ENCODE assay signal across 1 cellular context in the genomic region with DNA sequence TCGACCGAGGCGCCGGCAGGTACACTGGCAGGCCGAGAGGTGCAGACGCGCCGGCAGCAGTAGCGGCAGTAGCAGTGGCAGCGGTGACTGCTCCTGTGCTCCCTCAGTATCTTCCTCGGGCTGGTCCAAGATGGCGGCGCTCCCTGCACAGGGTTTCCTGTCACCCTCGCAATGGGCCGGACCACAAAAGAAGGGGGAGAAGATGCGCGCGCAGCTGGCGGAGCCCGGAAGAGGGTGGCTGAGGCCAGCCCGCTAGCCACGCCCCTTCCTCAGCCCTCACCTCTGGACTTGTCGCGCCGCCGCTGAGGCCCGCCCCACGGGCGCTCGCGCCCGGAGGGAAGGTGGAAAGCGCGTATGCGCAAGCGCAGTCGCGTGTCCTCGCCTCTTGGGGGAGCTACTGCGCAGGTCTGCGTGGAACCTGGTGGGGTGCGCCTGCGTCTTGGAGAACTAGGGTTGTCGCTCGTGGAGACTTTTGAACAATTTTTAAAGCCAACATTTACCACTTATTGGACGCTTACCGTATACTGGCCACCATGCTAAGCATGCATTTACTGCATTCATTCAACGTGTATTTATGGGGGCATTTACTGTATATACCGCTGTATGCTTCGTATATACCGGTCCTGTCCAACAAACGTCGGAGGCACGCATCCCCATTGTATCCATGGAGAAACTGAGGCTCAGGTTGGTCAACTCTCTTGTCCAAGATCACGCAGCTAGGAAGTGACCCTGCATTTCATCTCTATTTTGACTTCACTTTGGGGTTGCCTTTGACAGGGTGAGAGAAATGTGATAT.
TF ChIP-seq lines count a peak whose summit lies in the region.

Gene RAB14, minus strand, starts transcription at position 132 of the 796 bp plus-strand sequence. CDS start 8,457 bp downstream, outside the sequence.

TF ChIP-seq in K562, 482 proteins besides CTCF, POLR2A, EP300 and RAD21 (continued from another document and continues in another):
- TF ChIP-seq E2F4 (CRISPR knock-in tag; IDR thresholded peaks at IDR 0.05; ENCODE audit: low read depth), result no peak
- TF ChIP-seq KLF1 (tag; IDR thresholded peaks at IDR 0.05), result no peak
- TF ChIP-seq SOX6 (IDR thresholded peaks at IDR 0.05), result 0 out of 2 replicates have a peak, but pooled peaks have one; percentile 17
- no peak for TF ChIP-seq ZNF124 (CRISPR knock-in tag; IDR thresholded peaks at IDR 0.05)
- no peak for TF ChIP-seq GTF2E2 (tag; IDR thresholded peaks at IDR 0.05)
- peak; percentile 93 for TF ChIP-seq BCOR (IDR thresholded peaks at IDR 0.05)
- peak; percentile 73 for TF ChIP-seq CHD4 (IDR thresholded peaks at IDR 0.05; ENCODE audit: insufficient read depth, insufficient replicate concordance, low read depth, low read length, poor library complexity, severe bottlenecking)
- no peak for TF ChIP-seq ZNF449 (CRISPR knock-in tag; IDR thresholded peaks at IDR 0.05)
- no peak; the same call in 1 of the 2 replicates for TF ChIP-seq ESRRA (IDR thresholded peaks at IDR 0.05; ENCODE audit: borderline replicate concordance, low read depth)
- TF ChIP-seq ZFX (CRISPR knock-in tag; IDR thresholded peaks at IDR 0.05), result peak; percentile 27; the same call in 1 of the 2 replicates
- no peak for TF ChIP-seq ZFP91 (CRISPR knock-in tag; IDR thresholded peaks at IDR 0.05)
- peak; percentile 100 for TF ChIP-seq GATAD2A (IDR thresholded peaks at IDR 0.05)
- no peak for TF ChIP-seq RBM17 (IDR thresholded peaks at IDR 0.05; ENCODE audit: borderline replicate concordance, low read depth, low read length)
- TF ChIP-seq ZNF197 (CRISPR knock-in tag; IDR thresholded peaks at IDR 0.05; ENCODE audit: low read depth), result no peak
- no peak for TF ChIP-seq HINFP (tag; conservative IDR thresholded peaks at IDR 0.05; ENCODE audit: low read depth)
- no peak for TF ChIP-seq HMG20A (CRISPR knock-in tag; conservative IDR thresholded peaks at IDR 0.05)
- TF ChIP-seq ZNF589 (CRISPR knock-in tag; IDR thresholded peaks at IDR 0.05; ENCODE audit: low read depth), result no peak
- no peak for TF ChIP-seq HNRNPH1 (optimal IDR thresholded peaks at IDR 0.05; ENCODE audit: low read depth, low read length)
- no peak for TF ChIP-seq E4F1 (CRISPR knock-in tag; IDR thresholded peaks at IDR 0.05; ENCODE audit: borderline replicate concordance)
- no peak for TF ChIP-seq TAF9B (IDR thresholded peaks at IDR 0.05; ENCODE audit: partially characterized antibody)
- no peak for TF ChIP-seq ZNF644 (tag; IDR thresholded peaks at IDR 0.05; ENCODE audit: low read depth)
- TF ChIP-seq ZNF140 (CRISPR knock-in tag; IDR thresholded peaks at IDR 0.05), result no peak
- no peak for TF ChIP-seq MLLT1 (IDR thresholded peaks at IDR 0.05)
- no peak; the same call in 1 of the 2 replicates for TF ChIP-seq ELF4 (CRISPR knock-in tag; IDR thresholded peaks at IDR 0.05)
- no peak for TF ChIP-seq BCL6 (CRISPR knock-in tag; IDR thresholded peaks at IDR 0.05)
- TF ChIP-seq KDM5B (IDR thresholded peaks at IDR 0.05; ENCODE audit: insufficient replicate concordance, low read depth, low read length), result peak; percentile 68
- TF ChIP-seq SRSF1 (IDR thresholded peaks at IDR 0.05; ENCODE audit: low read depth, low read length), result no peak
- no peak for TF ChIP-seq MAFF (IDR thresholded peaks at IDR 0.05; ENCODE audit: low read length)
- TF ChIP-seq THRA (IDR thresholded peaks at IDR 0.05), result no peak
- TF ChIP-seq, protein P1, sequence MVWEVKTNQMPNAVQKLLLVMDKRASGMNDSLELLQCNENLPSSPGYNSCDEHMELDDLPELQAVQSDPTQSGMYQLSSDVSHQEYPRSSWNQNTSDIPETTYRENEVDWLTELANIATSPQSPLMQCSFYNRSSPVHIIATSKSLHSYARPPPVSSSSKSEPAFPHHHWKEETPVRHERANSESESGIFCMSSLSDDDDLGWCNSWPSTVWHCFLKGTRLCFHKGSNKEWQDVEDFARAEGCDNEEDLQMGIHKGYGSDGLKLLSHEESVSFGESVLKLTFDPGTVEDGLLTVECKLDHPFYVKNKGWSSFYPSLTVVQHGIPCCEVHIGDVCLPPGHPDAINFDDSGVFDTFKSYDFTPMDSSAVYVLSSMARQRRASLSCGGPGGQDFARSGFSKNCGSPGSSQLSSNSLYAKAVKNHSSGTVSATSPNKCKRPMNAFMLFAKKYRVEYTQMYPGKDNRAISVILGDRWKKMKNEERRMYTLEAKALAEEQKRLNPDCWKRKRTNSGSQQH (CRISPR knock-in tag; IDR thresholded peaks at IDR 0.05), result 0 out of 2 replicates have a peak, but pooled peaks have one; percentile 53
- no peak for TF ChIP-seq ZNF134 (CRISPR knock-in tag; conservative IDR thresholded peaks at IDR 0.05)
- TF ChIP-seq GTF2A2 (tag; IDR thresholded peaks at IDR 0.05), result no peak
- TF ChIP-seq, protein P2, sequence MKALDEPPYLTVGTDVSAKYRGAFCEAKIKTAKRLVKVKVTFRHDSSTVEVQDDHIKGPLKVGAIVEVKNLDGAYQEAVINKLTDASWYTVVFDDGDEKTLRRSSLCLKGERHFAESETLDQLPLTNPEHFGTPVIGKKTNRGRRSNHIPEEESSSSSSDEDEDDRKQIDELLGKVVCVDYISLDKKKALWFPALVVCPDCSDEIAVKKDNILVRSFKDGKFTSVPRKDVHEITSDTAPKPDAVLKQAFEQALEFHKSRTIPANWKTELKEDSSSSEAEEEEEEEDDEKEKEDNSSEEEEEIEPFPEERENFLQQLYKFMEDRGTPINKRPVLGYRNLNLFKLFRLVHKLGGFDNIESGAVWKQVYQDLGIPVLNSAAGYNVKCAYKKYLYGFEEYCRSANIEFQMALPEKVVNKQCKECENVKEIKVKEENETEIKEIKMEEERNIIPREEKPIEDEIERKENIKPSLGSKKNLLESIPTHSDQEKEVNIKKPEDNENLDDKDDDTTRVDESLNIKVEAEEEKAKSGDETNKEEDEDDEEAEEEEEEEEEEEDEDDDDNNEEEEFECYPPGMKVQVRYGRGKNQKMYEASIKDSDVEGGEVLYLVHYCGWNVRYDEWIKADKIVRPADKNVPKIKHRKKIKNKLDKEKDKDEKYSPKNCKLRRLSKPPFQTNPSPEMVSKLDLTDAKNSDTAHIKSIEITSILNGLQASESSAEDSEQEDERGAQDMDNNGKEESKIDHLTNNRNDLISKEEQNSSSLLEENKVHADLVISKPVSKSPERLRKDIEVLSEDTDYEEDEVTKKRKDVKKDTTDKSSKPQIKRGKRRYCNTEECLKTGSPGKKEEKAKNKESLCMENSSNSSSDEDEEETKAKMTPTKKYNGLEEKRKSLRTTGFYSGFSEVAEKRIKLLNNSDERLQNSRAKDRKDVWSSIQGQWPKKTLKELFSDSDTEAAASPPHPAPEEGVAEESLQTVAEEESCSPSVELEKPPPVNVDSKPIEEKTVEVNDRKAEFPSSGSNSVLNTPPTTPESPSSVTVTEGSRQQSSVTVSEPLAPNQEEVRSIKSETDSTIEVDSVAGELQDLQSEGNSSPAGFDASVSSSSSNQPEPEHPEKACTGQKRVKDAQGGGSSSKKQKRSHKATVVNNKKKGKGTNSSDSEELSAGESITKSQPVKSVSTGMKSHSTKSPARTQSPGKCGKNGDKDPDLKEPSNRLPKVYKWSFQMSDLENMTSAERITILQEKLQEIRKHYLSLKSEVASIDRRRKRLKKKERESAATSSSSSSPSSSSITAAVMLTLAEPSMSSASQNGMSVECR (CRISPR knock-in tag; IDR thresholded peaks at IDR 0.05), result no peak; the same call in 1 of the 2 replicates
- TF ChIP-seq SMAD4 (CRISPR knock-in tag; conservative IDR thresholded peaks at IDR 0.05), result peak; percentile 59
- TF ChIP-seq SREBF2 (CRISPR knock-in tag; IDR thresholded peaks at IDR 0.05), result no peak
